30 cellular contexts compared by ENCODE assay signal in genomic region chr2:106792671-106793070, GRCh38.
"Had no signal": no experiment of that assay in that cellular context is flagged by ENCODE, and none has a peak within 500 bp of the region (broad histone marks: within the 10 kb centered on the region; RNA-seq: fewer than 3 reads in every experiment).

No MANE protein-coding gene starts in this region.

- H3K9me3 Mint-ChIP-seq: activated CD4-positive, alpha-beta T cell treated with anti-CD3 and anti-CD28 coated beads, Interleukin-2, amount 10 ng/mL, durations not matched to agents 24 days and 14 days; activated T-cell treated with anti-CD3 and anti-CD28 coated beads, Interleukin-2, amount 50 U/mL, for 72 hours had no signal

- H3K4me1 Mint-ChIP-seq: activated CD4-positive, alpha-beta T cell treated with anti-CD3 and anti-CD28 coated beads for 36 hours; activated CD4-positive, alpha-beta T cell treated with anti-CD3 and anti-CD28 coated beads, Interleukin-2, amount 10 ng/mL, durations not matched to agents 24 days and 14 days; activated CD8-positive, alpha-beta memory T cell treated with anti-CD3 and anti-CD28 coated beads, Interleukin-2, amount 10 ng/mL, durations not matched to agents 7 days and 5 days; central memory CD8-positive, alpha-beta T cell; endodermal cell; T-helper 17 cell had no signal

- H3K27me3 Mint-ChIP-seq: activated CD4-positive, alpha-beta memory T cell treated with anti-CD3 and anti-CD28 coated beads for 36 hours; activated CD4-positive, alpha-beta T cell treated with anti-CD3 and anti-CD28 coated beads for 36 hours; activated CD4-positive, alpha-beta T cell treated with anti-CD3 and anti-CD28 coated beads, Interleukin-2, amount 10 ng/mL, durations not matched to agents 24 days and 14 days; activated CD8-positive, alpha-beta memory T cell treated with anti-CD3 and anti-CD28 coated beads, Interleukin-2, amount 10 ng/mL, durations not matched to agents 7 days and 5 days; dendritic cell treated with granulocyte-macrophage colony-stimulating factor and Interleukin-4, amounts not matched to agents 40 ng/mL and 50 ng/mL, for 4 days had no signal

- H3K36me3 Mint-ChIP-seq: activated CD4-positive, alpha-beta memory T cell treated with anti-CD3 and anti-CD28 coated beads for 36 hours; activated CD8-positive, alpha-beta memory T cell treated with anti-CD3 and anti-CD28 coated beads, Interleukin-2, amount 10 ng/mL, durations not matched to agents 7 days and 5 days; activated naive CD8-positive, alpha-beta T cell had no signal

- DNase-seq: activated CD4-positive, alpha-beta memory T cell treated with anti-CD3 and anti-CD28 coated beads for 36 hours; activated CD4-positive, alpha-beta T cell treated with anti-CD3 and anti-CD28 coated beads for 36 hours; activated CD4-positive, alpha-beta T cell treated with anti-CD3 and anti-CD28 coated beads, Interleukin-2, amount 10 ng/mL, durations not matched to agents 24 days and 14 days; activated CD4-positive, CD25-positive, alpha-beta regulatory T cell; activated CD4-positive, CD25-positive, alpha-beta regulatory T cell treated with anti-CD3 and anti-CD28 coated beads, Interleukin-2, amount 50 U/mL, for 72 hours; activated CD8-positive, alpha-beta memory T cell treated with anti-CD3 and anti-CD28 coated beads, Interleukin-2, amount 10 ng/mL, durations not matched to agents 7 days and 5 days; activated CD8-positive, alpha-beta memory T cell treated with anti-CD3 and anti-CD28 coated beads, Interleukin-2, amount 50 U/mL, for 4 hours; activated CD8-positive, alpha-beta T cell treated with anti-CD3 and anti-CD28 coated beads, Interleukin-2, amount 10 ng/mL, durations not matched to agents 7 days and 5 days; activated gamma-delta T cell; activated naive CD4-positive, alpha-beta T cell treated with anti-CD3 and anti-CD28 coated beads, Interleukin-2, amount 50 U/mL, for 16 hours; activated naive CD4-positive, alpha-beta T cell treated with Interleukin-2 at 50 U/mL for 16 hours; activated T-cell treated with anti-CD3 and anti-CD28 coated beads, Interleukin-2, amount 50 U/mL, for 1 hour; activated T-cell treated with anti-CD3 and anti-CD28 coated beads, Interleukin-2, amount 50 U/mL, for 72 hours; amniotic stem cell; anterior cingulate cortex; brain microvascular endothelial cell; dorsolateral prefrontal cortex; effector memory CD4-positive, alpha-beta T cell; endodermal cell; erythroblast; foreskin keratinocyte; gastrocnemius medialis; glutamatergic neuron; heart left ventricle; T-helper 17 cell; T1000 had no signal

- H3K4me3 Mint-ChIP-seq: activated CD4-positive, alpha-beta memory T cell treated with anti-CD3 and anti-CD28 coated beads for 36 hours; activated CD4-positive, alpha-beta T cell treated with anti-CD3 and anti-CD28 coated beads for 36 hours; activated CD4-positive, alpha-beta T cell treated with anti-CD3 and anti-CD28 coated beads, Interleukin-2, amount 10 ng/mL, durations not matched to agents 24 days and 14 days; activated CD8-positive, alpha-beta memory T cell treated with anti-CD3 and anti-CD28 coated beads, Interleukin-2, amount 10 ng/mL, durations not matched to agents 7 days and 5 days; activated CD8-positive, alpha-beta T cell treated with anti-CD3 and anti-CD28 coated beads, Interleukin-2, amount 10 ng/mL, durations not matched to agents 7 days and 5 days; activated naive CD8-positive, alpha-beta T cell; activated T-cell treated with anti-CD3 and anti-CD28 coated beads, Interleukin-2, amount 50 U/mL, for 72 hours; central memory CD8-positive, alpha-beta T cell; dendritic cell treated with granulocyte-macrophage colony-stimulating factor and Interleukin-4, amounts not matched to agents 40 ng/mL and 50 ng/mL, for 4 days; endodermal cell; T-helper 17 cell; T-helper 2 cell treated with Interferon-gamma antibody and Interleukin-4, amounts not matched to agents 5 μg/mL and 100 μg/mL, for 36 hours had no signal

- H3K27ac Mint-ChIP-seq: activated CD4-positive, alpha-beta memory T cell treated with anti-CD3 and anti-CD28 coated beads for 36 hours; activated CD4-positive, alpha-beta T cell treated with anti-CD3 and anti-CD28 coated beads for 36 hours; activated CD4-positive, alpha-beta T cell treated with anti-CD3 and anti-CD28 coated beads, Interleukin-2, amount 10 ng/mL, durations not matched to agents 24 days and 14 days; activated CD8-positive, alpha-beta memory T cell treated with anti-CD3 and anti-CD28 coated beads, Interleukin-2, amount 10 ng/mL, durations not matched to agents 7 days and 5 days; activated CD8-positive, alpha-beta T cell treated with anti-CD3 and anti-CD28 coated beads, Interleukin-2, amount 10 ng/mL, durations not matched to agents 7 days and 5 days; activated naive CD8-positive, alpha-beta T cell; activated T-cell treated with anti-CD3 and anti-CD28 coated beads, Interleukin-2, amount 50 U/mL, for 72 hours; dendritic cell treated with granulocyte-macrophage colony-stimulating factor and Interleukin-4, amounts not matched to agents 40 ng/mL and 50 ng/mL, for 4 days; endodermal cell; T-helper 17 cell; T-helper 2 cell treated with Interferon-gamma antibody and Interleukin-4, amounts not matched to agents 5 μg/mL and 100 μg/mL, for 36 hours had no signal
